ENCODE assay signal across 34 cellular contexts in genomic region chr6:134951494-134952263, GRCh38. TPM values are rescaled to one million over a fixed set of nuclear protein-coding genes. Genes with fewer than 3 reads are reported as not detected.
"Had no signal": no experiment of that assay in that cellular context is flagged by ENCODE, and none has a peak within 500 bp of the region (broad histone marks: within the 10 kb centered on the region; RNA-seq: fewer than 3 reads in every experiment).

No MANE protein-coding gene starts in this region.

- H3K4me1 ChIP-seq: adrenal gland, body of pancreas, esophagus squamous epithelium, gastroesophageal sphincter had no signal

- H3K36me3 ChIP-seq: adrenal gland, esophagus squamous epithelium, gastroesophageal sphincter had no signal

- H3K27ac ChIP-seq: adrenal gland, body of pancreas, epithelial cell of prostate, esophagus squamous epithelium, gastroesophageal sphincter, VCaP had no signal

- DNase-seq: activated CD4-positive, alpha-beta memory T cell treated with anti-CD3 and anti-CD28 coated beads, Interleukin-2, amount 10 ng/mL, durations not matched to agents 7 days and 5 days; activated CD4-positive, alpha-beta T cell treated with anti-CD3 and anti-CD28 coated beads for 1 hour; activated CD4-positive, alpha-beta T cell treated with anti-CD3 and anti-CD28 coated beads for 4 hours; activated CD4-positive, alpha-beta T cell treated with anti-CD3 and anti-CD28 coated beads, Interleukin-2, amount 10 ng/mL, durations not matched to agents 7 days and 5 days; activated CD4-positive, alpha-beta T cell treated with anti-CD3 and anti-CD28 coated beads, Interleukin-2, amount 50 U/mL, for 4 hours; activated CD8-positive, alpha-beta memory T cell treated with anti-CD3 and anti-CD28 coated beads, Interleukin-2, amount 50 U/mL, for 48 hours; activated effector memory CD4-positive, alpha-beta T cell treated with Interleukin-2 at 50 U/mL for 16 hours; activated naive CD4-positive, alpha-beta T cell treated with anti-CD3 and anti-CD28 coated beads for 36 hours; activated naive CD8-positive, alpha-beta T cell treated with anti-CD3 and anti-CD28 coated beads for 36 hours; activated naive CD8-positive, alpha-beta T cell treated with anti-CD3 and anti-CD28 coated beads, Interleukin-2, amount 50 U/mL, for 24 hours; activated T-cell treated with anti-CD3 and anti-CD28 coated beads for 4 hours; activated T-cell treated with anti-CD3 and anti-CD28 coated beads, Interleukin-2, amount 50 U/mL, for 24 hours; activated T-cell treated with anti-CD3 and anti-CD28 coated beads, Interleukin-2, amount 50 U/mL, for 72 hours; adrenal gland; amygdala; aorta; body of pancreas; caudate nucleus; cortex of kidney; effector CD8-positive, alpha-beta T cell; esophagus squamous epithelium; foreskin melanocyte; T-helper 1 cell; T-helper 17 cell; T1000 had no signal

- H3K27me3 ChIP-seq: adrenal gland, body of pancreas, esophagus squamous epithelium, gastroesophageal sphincter had no signal

- H3K9me3 ChIP-seq: adrenal gland, body of pancreas, esophagus squamous epithelium, gastroesophageal sphincter had no signal

- FAIRE-seq: colon, endometrium, endothelial cell of umbilical vein had no signal

- H3K4me3 ChIP-seq: adrenal gland, body of pancreas, esophagus squamous epithelium, gastroesophageal sphincter had no signal

- ATAC-seq: activated naive CD8-positive, alpha-beta T cell treated with anti-CD3 and anti-CD28 coated beads, Interleukin-2, amount 50 U/mL, for 24 hours; activated T-cell treated with anti-CD3 and anti-CD28 coated beads, Interleukin-2, amount 50 U/mL, for 72 hours; activated T-helper 17 cell treated with anti-CD3 and anti-CD28 coated beads, Interleukin-2, amount 50 U/mL, for 72 hours; body of pancreas; gastroesophageal sphincter; T-helper 17 cell; WTC11 had no signal

RNA-seq across cellular contexts. Expression of gene ALDH8A1, which starts 1.8 kb away (rescaled TPM):
- total RNA-seq: fibroblast of villous mesenchyme had no signal
